8 cellular contexts compared by ENCODE assay signal in genomic region chr9:42339671-42340448, GRCh38.
DNase-seq lines count a peak whose midpoint lies in the region; ATAC-seq, FAIRE-seq and TF ChIP-seq lines count a peak whose summit lies in the region.
"Not testable (repeated sequence)": the region's sequence is repeated elsewhere in the genome, so short reads cannot be mapped to it uniquely, and the experiment has no call there.

No MANE protein-coding gene starts in this region.

- intact Hi-C loops in mammary epithelial cell (cut with micrococcal nuclease); upper lobe of right lung (cut with DNase I): not testable (repeated sequence)

- not testable (repeated sequence) for TF ChIP-seq CTCF in A549 (IDR thresholded peaks at IDR 0.05); mammary epithelial cell (conservative IDR thresholded peaks at IDR 0.05 in 1 of 2, IDR thresholded peaks at IDR 0.05 in 1 of 2; ENCODE audit: extremely low read depth in 1 of 2, insufficient read depth in 1 of 2, low read depth in 1 of 2, low read length in 2 of 2); epithelial cell of esophagus (IDR thresholded peaks at IDR 0.05; ENCODE audit: insufficient read depth, low read depth, low read length, missing control alignments); fibroblast of the aortic adventitia (IDR thresholded peaks at IDR 0.05; ENCODE audit: insufficient read depth, low read length); upper lobe of right lung (IDR thresholded peaks at IDR 0.05)

- H4K20me1 ChIP-seq in mammary epithelial cell (ENCODE audit: insufficient read depth, low read length): not testable (repeated sequence)

- peaks cover 14% of the 10 kb centered on the region; the same call in 1 of the 3 replicates for H3K4me1 ChIP-seq in A549
- H3K4me1 ChIP-seq in mammary epithelial cell (ENCODE audit: insufficient read depth, low read length); upper lobe of right lung: not testable (repeated sequence)

- WGBS in A549 (ENCODE audit: missing lambda C conversion rate): 5% methylated on average over 2 of the region's 2 CpGs
- 61% methylated on average over 2 of the region's 2 CpGs for WGBS in mammary epithelial cell (ENCODE audit: low coverage, missing lambda C conversion rate)

- H3K4me3 ChIP-seq in A549; mammary epithelial cell (replicated peaks in 1 of 3; ENCODE audit: insufficient read depth in 1 of 3, low read depth in 2 of 3, low read length in 3 of 3); epithelial cell of esophagus (ENCODE audit: low read length); fibroblast of the aortic adventitia (ENCODE audit: low read depth, low read length); upper lobe of right lung: not testable (repeated sequence)

- peak overlapping the region; percentile 32 for H2AFZ ChIP-seq in mammary epithelial cell (ENCODE audit: low read depth, low read length)

- TF ChIP-seq EP300 in A549 (IDR thresholded peaks at IDR 0.05): 0 out of 5 replicates have a peak, but pooled peaks of 1 of the 2 experiments have one; percentile 14

- dilution Hi-C loops in mammary epithelial cell (cut with HindIII; ENCODE audit: low sequenced_read_pairs): not testable (repeated sequence)

- H3K36me3 ChIP-seq in mammary epithelial cell (ENCODE audit: insufficient read depth, low read length); upper lobe of right lung: not testable (repeated sequence)

- ATAC-seq in A549 (peak; percentile 83 to 86), upper lobe of right lung (peak; percentile 34)

- POLR2A ChIA-PET in A549 (lab: Yijun Ruan, JAX): not testable (repeated sequence)

- in situ Hi-C loops in mammary epithelial cell (cut with MboI; ENCODE audit: low sequenced_read_pairs in 2 of 2): not testable (repeated sequence)

- not testable (repeated sequence) for TF ChIP-seq POLR2A in A549 (IDR thresholded peaks at IDR 0.05; ENCODE audit: low read length)

- H3K27ac ChIP-seq in A549: peak overlapping the region; percentile 42 to 59; a peak in 5 of 6 replicates
- H3K27ac ChIP-seq in mammary epithelial cell (ENCODE audit: insufficient read depth, low read depth, low read length): peak overlapping the region; percentile 79
- not testable (repeated sequence) for H3K27ac ChIP-seq in upper lobe of right lung

- not testable (repeated sequence) for TF ChIP-seq RAD21 in A549 (conservative IDR thresholded peaks at IDR 0.05 in 1 of 2, IDR thresholded peaks at IDR 0.05 in 1 of 2)

- CTCF ChIA-PET in A549 (lab: Yijun Ruan, JAX); mammary epithelial cell (lab: Charles Lee; ENCODE audit: low non-redundant PET): not testable (repeated sequence)

- H3K79me2 ChIP-seq in mammary epithelial cell (ENCODE audit: insufficient read depth, low read length): not testable (repeated sequence)

- H3K4me2 ChIP-seq in A549: peak overlapping the region; percentile 7
- peak overlapping the region; percentile 51 for H3K4me2 ChIP-seq in mammary epithelial cell (ENCODE audit: insufficient read depth, low read depth, low read length)

- DNase-seq in A549 (ENCODE audit: low read depth in 1 of 2, low spot score in 1 of 2): peak in 1 of 2 experiments; percentile 75
- peak; percentile 41 for DNase-seq in HT-29 (ENCODE audit: low spot score)
- peak; percentile 2 for DNase-seq in RCC 7860 (ENCODE audit: low spot score)
- peak; percentile 30 for DNase-seq in mammary epithelial cell
- peak; percentile 18 for DNase-seq in epithelial cell of esophagus (ENCODE audit: low read depth)
- peak; percentile 28 for DNase-seq in fibroblast of the aortic adventitia (ENCODE audit: low read depth)
- peak; percentile 37 for DNase-seq in kidney tubule cell (ENCODE audit: low spot score)
- not testable (repeated sequence) for DNase-seq in upper lobe of right lung

- H3K9me3 ChIP-seq in A549; mammary epithelial cell (replicated peaks; ENCODE audit: insufficient read depth, low read length); upper lobe of right lung: not testable (repeated sequence)

- FAIRE-seq in A549 (lab: Jason Lieb, UNC); RCC 7860 (lab: Jason Lieb, UNC): not testable (repeated sequence)

- not testable (repeated sequence) for H3K27me3 ChIP-seq in mammary epithelial cell (ENCODE audit: insufficient read depth, low read length); upper lobe of right lung

- BruUV-seq in mammary epithelial cell (replicated peaks; lab: Mats Ljungman, UMichigan): not testable (repeated sequence)

- H3K9ac ChIP-seq in mammary epithelial cell (ENCODE audit: insufficient read depth, low read length): not testable (repeated sequence)

TF ChIP-seq in A549, 52 proteins besides CTCF, POLR2A, EP300 and RAD21:
- 0 out of 2 replicates have a peak, but pooled peaks have one; percentile 5 for TF ChIP-seq ZNF302 (CRISPR knock-in tag; IDR thresholded peaks at IDR 0.05)
